ENCODE assay signal across 10 cellular contexts in the genomic region with DNA sequence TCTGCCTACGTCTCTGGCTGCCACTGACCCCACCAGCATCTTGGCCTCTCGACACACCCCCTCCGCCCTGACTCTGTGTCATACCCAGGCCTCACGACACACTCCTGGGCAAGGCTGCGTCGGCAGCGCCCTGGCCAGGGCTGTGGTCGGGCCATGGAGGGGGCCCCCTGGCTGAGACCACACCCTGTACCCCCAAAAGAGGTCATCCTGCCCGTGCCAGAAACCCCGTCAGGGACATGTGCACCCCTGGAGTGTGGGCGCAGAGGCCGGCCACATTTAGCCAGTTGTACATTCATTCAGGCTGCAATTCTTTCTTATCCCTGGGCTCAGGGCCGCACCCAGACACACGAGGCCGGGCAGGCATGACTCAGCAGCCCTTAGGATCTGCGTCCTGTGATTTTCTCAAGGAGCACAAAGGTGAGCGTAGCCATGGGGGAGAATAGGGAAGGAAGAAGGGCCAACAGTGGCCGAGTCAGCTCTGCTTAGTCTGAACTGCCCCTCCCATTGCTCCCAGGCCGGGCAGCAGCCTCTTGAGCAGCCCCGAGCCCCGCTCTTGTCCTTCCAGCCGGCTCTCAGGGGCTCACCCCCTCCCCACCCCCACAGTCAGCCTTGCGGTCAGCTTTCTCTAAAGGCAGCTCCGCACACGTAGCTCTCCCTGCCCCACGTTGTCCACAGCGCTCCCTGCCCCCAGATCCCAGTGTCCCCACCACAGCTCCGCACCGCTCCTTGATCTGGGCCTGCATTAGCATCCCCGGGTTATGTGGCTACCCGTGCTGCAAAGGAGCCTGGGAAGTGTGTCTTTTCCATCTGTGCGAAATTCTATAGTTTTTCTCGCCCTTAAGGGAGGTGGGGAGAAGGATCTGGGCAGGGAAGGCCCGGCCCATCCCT. TPM values are rescaled to one million over a fixed set of nuclear protein-coding genes. Genes with fewer than 3 reads are reported as not detected.
DNase-seq lines count a peak whose midpoint lies in the region; ATAC-seq, FAIRE-seq and TF ChIP-seq lines count a peak whose summit lies in the region.
"Had no signal": no experiment of that assay in that cellular context is flagged by ENCODE, and none has a peak within 500 bp of the region (broad histone marks: within the 10 kb centered on the region; RNA-seq: fewer than 3 reads in every experiment).

No MANE protein-coding gene starts in this region.

- H3K27ac ChIP-seq in A549: peak overlapping the region; percentile 94 to 97
- H3K27ac ChIP-seq in IMR-90 (ENCODE audit: insufficient read depth, low read length): peak overlapping the region; percentile 19
- H3K27ac ChIP-seq in mesendoderm (ENCODE audit: low read depth, low read length): no peak overlapping the region

- TF ChIP-seq RAD21 in A549 (conservative IDR thresholded peaks at IDR 0.05 in 1 of 2, IDR thresholded peaks at IDR 0.05 in 1 of 2): no peak
- no peak for TF ChIP-seq RAD21 in IMR-90 (IDR thresholded peaks at IDR 0.05; ENCODE audit: low read length)

- H3K9me3 ChIP-seq in A549 (no peaks in the 10 kb centered on the region), IMR-90 (ENCODE audit: control insufficient read depth, insufficient read depth, low read length) (no peaks in the 10 kb centered on the region)

- H3K14ac ChIP-seq in IMR-90 (replicated peaks; ENCODE audit: low read depth, low read length): peak overlapping the region; percentile 65

- H2AK5ac ChIP-seq in IMR-90 (ENCODE audit: low read depth, low read length): peak overlapping the region; percentile 92
- H2AK5ac ChIP-seq in mesendoderm (ENCODE audit: low read length): peak overlapping the region; percentile 35

- CTCF ChIA-PET in A549 (lab: Yijun Ruan, JAX): interaction anchor here (1.2 kb wide), 1 partner anchor 21 kb away, joined by 6 read pairs; the partner anchor contains the start of gene RRP1
- CTCF ChIA-PET in IMR-90 (lab: Yijun Ruan, JAX): no interaction called here

- H4K8ac ChIP-seq in IMR-90 (ENCODE audit: low read depth in 2 of 2, low read length in 2 of 2) (peak overlapping the region; percentile 94), mesendoderm (ENCODE audit: low read depth, low read length) (no peak overlapping the region)

- peak overlapping the region; percentile 87 for H3K27ac Mint-ChIP-seq in dendritic cell treated with granulocyte-macrophage colony-stimulating factor and Interleukin-4, amounts not matched to agents 40 ng/mL and 50 ng/mL, for 4 days

- H2BK15ac ChIP-seq in IMR-90 (ENCODE audit: low read depth, low read length): no peak overlapping the region; the same call in 1 of the 3 replicates
- H2BK15ac ChIP-seq in mesendoderm (replicated peaks; ENCODE audit: low read depth): no peak overlapping the region

- H2AFZ ChIP-seq in IMR-90 (replicated peaks; ENCODE audit: low read length, poor library complexity): peak overlapping the region; percentile 76

- H3K36me3 Mint-ChIP-seq in dendritic cell treated with granulocyte-macrophage colony-stimulating factor and Interleukin-4, amounts not matched to agents 40 ng/mL and 50 ng/mL, for 4 days (ENCODE audit: low read depth): peaks cover 50% of the 10 kb centered on the region

- H3K9ac ChIP-seq in IMR-90 (ENCODE audit: low read depth, low read length) (peak overlapping the region; percentile 22), mesendoderm (ENCODE audit: low read length) (peak overlapping the region; percentile 17)

- H3K18ac ChIP-seq in IMR-90 (ENCODE audit: low read depth, low read length) (peak overlapping the region; percentile 75; the same call in 1 of the 2 replicates), mesendoderm (ENCODE audit: low read length) (peak overlapping the region; percentile 16)

- H3K4me1 ChIP-seq in A549: peaks cover 54% of the 10 kb centered on the region
- H3K4me1 ChIP-seq in IMR-90 (ENCODE audit: control insufficient read depth, insufficient read depth, low read length): peaks cover 14% of the 10 kb centered on the region
- H3K4me1 ChIP-seq in mesendoderm (ENCODE audit: control insufficient read depth, low read depth, low read length): peaks cover 5% of the 10 kb centered on the region

- dilution Hi-C loops in IMR-90 (cut with HindIII; ENCODE audit: low sequenced_read_pairs, unreplicated experiment): no loop called here

- H3K56ac ChIP-seq in IMR-90 (ENCODE audit: extremely low read depth, insufficient read depth, low read length): no peak overlapping the region
- H3K56ac ChIP-seq in mesendoderm (ENCODE audit: low read length): peak overlapping the region; percentile 56

- H3K79me2 ChIP-seq in mesendoderm (ENCODE audit: control insufficient read depth, insufficient read depth, low read length): no peaks in the 10 kb centered on the region

- H3K23ac ChIP-seq in IMR-90 (ENCODE audit: low read depth, low read length): no peak overlapping the region
- no peak overlapping the region for H3K23ac ChIP-seq in mesendoderm (ENCODE audit: low read length)

- H4K5ac ChIP-seq in IMR-90 (ENCODE audit: low read depth, low read length): peak overlapping the region; percentile 91
- no peak overlapping the region for H4K5ac ChIP-seq in mesendoderm (ENCODE audit: low read length)

- 40% methylated on average over 22 of the region's 34 CpGs for WGBS in A549 (ENCODE audit: missing lambda C conversion rate)
- 79% methylated on average over 15 of the region's 34 CpGs; no CpG with 5 or more reads in 1 of the 2 experiments for WGBS in IMR-90 (ENCODE audit: extremely low coverage in 2 of 2, insufficient read length in 1 of 2), 2 experiments
- no CpG with 5 or more reads among the region's 34 CpGs for WGBS in mesendoderm (ENCODE audit: extremely low coverage, insufficient coverage, low lambda C conversion rate)

- H3K4ac ChIP-seq in IMR-90 (ENCODE audit: low read depth, low read length) (peak overlapping the region; percentile 93), mesendoderm (ENCODE audit: low read depth, low read length) (peak overlapping the region; percentile 5)

- peak overlapping the region; percentile 40 for H2BK20ac ChIP-seq in IMR-90 (ENCODE audit: low read depth, low read length)

- peaks cover 0 to 2% of the 10 kb centered on the region in 2 experiments; a peak in 2 of 4 replicates for H3K79me1 ChIP-seq in IMR-90 (ENCODE audit: low read depth in 1 of 2, low read length in 2 of 2)
- no peaks in the 10 kb centered on the region for H3K79me1 ChIP-seq in mesendoderm (ENCODE audit: low read length)

- H3K9me1 ChIP-seq in IMR-90 (ENCODE audit: insufficient read depth, low read length): peaks cover 9% of the 10 kb centered on the region

- TF ChIP-seq EP300 in A549 (IDR thresholded peaks at IDR 0.05): no peak

- ATAC-seq in A549 (peak; percentile 57 to 65), IMR-90 (ENCODE audit: low read depth) (peak; percentile 71), HG03097 (IDR thresholded peaks at IDR 0.05; ENCODE audit: low FRiP score, unreplicated experiment) (no peak), GM21390 (IDR thresholded peaks at IDR 0.05; ENCODE audit: unreplicated experiment) (no peak)

- H3K4me1 Mint-ChIP-seq in dendritic cell treated with granulocyte-macrophage colony-stimulating factor and Interleukin-4, amounts not matched to agents 40 ng/mL and 50 ng/mL, for 4 days (ENCODE audit: low read depth): peaks cover 58% of the 10 kb centered on the region

- H3K27me3 ChIP-seq in IMR-90 (ENCODE audit: control insufficient read depth, insufficient read depth, low read length): no peaks in the 10 kb centered on the region
- no peaks in the 10 kb centered on the region for H3K27me3 ChIP-seq in mesendoderm (ENCODE audit: insufficient read depth, low read length, poor library complexity)

- H3K9me3 Mint-ChIP-seq in dendritic cell treated with granulocyte-macrophage colony-stimulating factor and Interleukin-4, amounts not matched to agents 40 ng/mL and 50 ng/mL, for 4 days: peaks cover 12% of the 10 kb centered on the region

- H3K4me2 ChIP-seq in A549 (peak overlapping the region; percentile 62), IMR-90 (ENCODE audit: low read depth, low read length) (no peak overlapping the region), mesendoderm (ENCODE audit: low read length) (no peak overlapping the region)

- intact Hi-C loops in IMR-90 (cut with micrococcal nuclease): no loop called here
- intact Hi-C loops in dendritic cell treated with granulocyte-macrophage colony-stimulating factor and Interleukin-4, amounts not matched to agents 40 ng/mL and 50 ng/mL, for 4 days (cut with micrococcal nuclease): loop anchor here (5.0 kb wide), 1 partner anchor 36 kb away; no protein-coding TSS in a partner anchor

- H4K91ac ChIP-seq in IMR-90 (ENCODE audit: insufficient read depth, low read depth, low read length): peak overlapping the region; percentile 89

- H3K4me3 ChIP-seq in A549 (no peak overlapping the region), IMR-90 (ENCODE audit: insufficient read depth, low read depth, low read length) (no peak overlapping the region), mesendoderm (ENCODE audit: low read length) (no peak overlapping the region)

- no peaks in the 10 kb centered on the region for H4K20me1 ChIP-seq in IMR-90 (ENCODE audit: insufficient read depth, low read length)

- H3K27me3 Mint-ChIP-seq in dendritic cell treated with granulocyte-macrophage colony-stimulating factor and Interleukin-4, amounts not matched to agents 40 ng/mL and 50 ng/mL, for 4 days: no peaks in the 10 kb centered on the region

- DNase-seq in A549 (ENCODE audit: low read depth in 1 of 2, low spot score in 1 of 2) (peak; percentile 38 to 89), IMR-90 (peak; percentile 75), mesendoderm (peak; percentile 69), SKM-1 (lab: John Stamatoyannopoulos, UW; ENCODE audit: unreplicated experiment) (no peak), NCI-H82 (lab: John Stamatoyannopoulos, UW) (no peak)
- DNase-seq: NCI-H2081 had no signal

- H3K36me3 ChIP-seq in IMR-90 (ENCODE audit: control insufficient read depth, insufficient read depth, low read length) (peaks cover 5% of the 10 kb centered on the region), mesendoderm (ENCODE audit: control insufficient read depth, insufficient read depth, low read length) (peaks cover 2% of the 10 kb centered on the region)

- H2BK5ac ChIP-seq in IMR-90 (ENCODE audit: low read depth, low read length, poor library complexity, severe bottlenecking) (peak overlapping the region; percentile 68), mesendoderm (ENCODE audit: low read length) (no peak overlapping the region)

- peak overlapping the region; percentile 30 for H3K4me3 Mint-ChIP-seq in dendritic cell treated with granulocyte-macrophage colony-stimulating factor and Interleukin-4, amounts not matched to agents 40 ng/mL and 50 ng/mL, for 4 days

- POLR2A ChIA-PET in A549 (lab: Yijun Ruan, JAX): interaction anchor here (1.3 kb wide), 1 partner anchor 39 kb away, joined by 3 read pairs; no protein-coding TSS in a partner anchor
- POLR2A ChIA-PET in IMR-90 (lab: Charles Lee; ENCODE audit: unreplicated experiment): no interaction called here

- no peak for TF ChIP-seq POLR2A in A549 (IDR thresholded peaks at IDR 0.05; ENCODE audit: low read length)
- TF ChIP-seq POLR2A in IMR-90 (IDR thresholded peaks at IDR 0.05; ENCODE audit: low read depth, low read length): no peak

- peak overlapping the region; percentile 59 for H2BK120ac ChIP-seq in IMR-90 (ENCODE audit: low read depth, low read length)
- H2BK120ac ChIP-seq in mesendoderm (ENCODE audit: low read depth, low read length): no peak overlapping the region

- TF ChIP-seq CTCF in A549 (IDR thresholded peaks at IDR 0.05) (no peak), IMR-90 (conservative IDR thresholded peaks at IDR 0.05; ENCODE audit: low read depth, low read length) (no peak)

- peak overlapping the region; percentile 98 for H2AK9ac ChIP-seq in IMR-90 (replicated peaks; ENCODE audit: low read depth, low read length, poor library complexity)

- in situ Hi-C loops in IMR-90 (cut with MboI; ENCODE audit: low sequenced_read_pairs): no loop called here

- no TSS peak for BruUV-seq in IMR-90 (replicated peaks; lab: Mats Ljungman, UMichigan)

- no peak for FAIRE-seq in A549 (lab: Jason Lieb, UNC)
- FAIRE-seq: endometrium had no signal

RNA-seq across cellular contexts. Expression of gene CSTB, which starts 7.9 kb away (rescaled TPM):
- polyA plus RNA-seq in A549 (2011; rRNA removed) (42.9 and 51.5 TPM in 2 replicates), A549 (2017; fragmentation: RNase III; extraction: RNeasy Plus Mini Kit Qiagen cat#74134 plus additional on column Dnase treatment) (94.1 to 102 TPM (median 101 TPM) in 3 replicates), IMR-90 (2012; rRNA removed) (71.7 and 87.4 TPM in 2 replicates)
- 90.6 and 103 TPM in 2 replicates for polyA plus RNA-seq in A549 (2012; cell fraction: cytosol; rRNA removed)
- 29.1 and 41.0 TPM in 2 replicates for polyA plus RNA-seq in A549 (2012; cell fraction: nucleus; rRNA removed)
- 16.5 and 23.7 TPM in 2 replicates for polyA minus RNA-seq in A549 (2011; rRNA and poly(A)+ RNA removed)
- total RNA-seq in IMR-90 (2012; rRNA removed): 6.1 and 6.9 TPM in 2 replicates
- 31.9 and 61.6 TPM in 2 replicates for polyA plus RNA-seq in IMR-90 (2012; cell fraction: cytosol; rRNA removed)
- polyA plus RNA-seq in IMR-90 (2012; cell fraction: nucleus; rRNA removed; ENCODE audit: low replicate concordance): 16.5 and 24.5 TPM in 2 replicates
- polyA plus RNA-seq in mesendoderm (2013, experiment 1 of 2): 115 TPM
- 116 TPM for polyA plus RNA-seq in mesendoderm (2013, experiment 2 of 2)

RNA-seq across cellular contexts. Expression of gene RRP1, which starts 21.2 kb away (rescaled TPM):
- polyA plus RNA-seq in A549 (2011; rRNA removed): 15.4 and 16.8 TPM in 2 replicates
- polyA plus RNA-seq in A549 (2012; cell fraction: cytosol; rRNA removed): 21.1 and 22.1 TPM in 2 replicates
- 36.0 and 38.9 TPM in 2 replicates for polyA plus RNA-seq in A549 (2012; cell fraction: nucleus; rRNA removed)
- 26.3 to 29.5 TPM (median 28.2 TPM) in 3 replicates for polyA plus RNA-seq in A549 (2017; fragmentation: RNase III; extraction: RNeasy Plus Mini Kit Qiagen cat#74134 plus additional on column Dnase treatment)
- 14.5 and 16.5 TPM in 2 replicates for polyA minus RNA-seq in A549 (2011; rRNA and poly(A)+ RNA removed)
- 18.3 and 23.3 TPM in 2 replicates for total RNA-seq in IMR-90 (2012; rRNA removed)
- polyA plus RNA-seq in IMR-90 (2012; rRNA removed): 18.1 and 20.2 TPM in 2 replicates
- 12.4 and 18.5 TPM in 2 replicates for polyA plus RNA-seq in IMR-90 (2012; cell fraction: cytosol; rRNA removed)
- polyA plus RNA-seq in IMR-90 (2012; cell fraction: nucleus; rRNA removed; ENCODE audit: low replicate concordance): 28.8 and 33.8 TPM in 2 replicates
- polyA plus RNA-seq in mesendoderm (2013, experiment 1 of 2): 44.4 TPM
- polyA plus RNA-seq in mesendoderm (2013, experiment 2 of 2): 46.8 TPM

RNA-seq across cellular contexts. Expression of gene PDXK, which starts 49.3 kb away (rescaled TPM):
- polyA plus RNA-seq in A549 (2011; rRNA removed): 252 and 292 TPM in 2 replicates
- 331 and 370 TPM in 2 replicates for polyA plus RNA-seq in A549 (2012; cell fraction: cytosol; rRNA removed)
- 322 and 326 TPM in 2 replicates for polyA plus RNA-seq in A549 (2012; cell fraction: nucleus; rRNA removed)
- polyA plus RNA-seq in A549 (2017; fragmentation: RNase III; extraction: RNeasy Plus Mini Kit Qiagen cat#74134 plus additional on column Dnase treatment): 189 to 220 TPM (median 214 TPM) in 3 replicates
- polyA minus RNA-seq in A549 (2011; rRNA and poly(A)+ RNA removed): 336 and 363 TPM in 2 replicates
- 250 and 312 TPM in 2 replicates for total RNA-seq in IMR-90 (2012; rRNA removed)
- polyA plus RNA-seq in IMR-90 (2012; rRNA removed): 149 and 155 TPM in 2 replicates
- polyA plus RNA-seq in IMR-90 (2012; cell fraction: cytosol; rRNA removed): 114 and 180 TPM in 2 replicates
- 141 and 208 TPM in 2 replicates for polyA plus RNA-seq in IMR-90 (2012; cell fraction: nucleus; rRNA removed; ENCODE audit: low replicate concordance)
- polyA plus RNA-seq in mesendoderm (2013, experiment 1 of 2): 29.9 TPM
- 29.8 TPM for polyA plus RNA-seq in mesendoderm (2013, experiment 2 of 2)

Comparison
In these comparisons a context has a peak if more than half of its experiments do, and no peak if none do; other contexts are left out.
1. ATAC-seq: peak in A549 (2 of 2) and IMR-90 (single experiment); none in HG03097 (single experiment) and GM21390 (single experiment).
2. DNase-seq: peak in A549 (2 of 2), IMR-90 (single experiment) and mesendoderm (single experiment); none in SKM-1 (single experiment) and NCI-H82 (single experiment).